Comparison of ENCODE assay signal across 19 cellular contexts in genomic region chr12:106865685-106866084, GRCh38.
A peak's percentile ranks its signal among the peaks of the same experiment; 100 is the strongest.
DNase-seq lines count a peak whose midpoint lies in the region; ATAC-seq, FAIRE-seq and TF ChIP-seq lines count a peak whose summit lies in the region.
"Had no signal": no experiment of that assay in that cellular context is flagged by ENCODE, and none has a peak within 500 bp of the region (broad histone marks: within the 10 kb centered on the region; RNA-seq: fewer than 3 reads in every experiment).

No MANE protein-coding gene starts in this region.

- H3K36me3 ChIP-seq in H7 (replicated peaks; ENCODE audit: control insufficient read depth, insufficient read depth, low read length), result no peaks in the 10 kb centered on the region
- peaks cover 0 to 4% of the 10 kb centered on the region in 2 experiments; a peak in 1 of 4 replicates for H3K36me3 ChIP-seq in GM12878 (ENCODE audit: control insufficient read depth in 2 of 2, insufficient read depth in 2 of 2, low read length in 1 of 2)
- H3K36me3 ChIP-seq in neural progenitor cell, result no peaks in the 10 kb centered on the region

- H3K27me3 ChIP-seq in H7 (ENCODE audit: control insufficient read depth, insufficient read depth, low read length) (no peaks in the 10 kb centered on the region), GM12878 (replicated peaks in 1 of 2; ENCODE audit: control insufficient read depth in 2 of 2, insufficient read depth in 2 of 2, low read length in 1 of 2) (no peaks in the 10 kb centered on the region), neural progenitor cell (no peaks in the 10 kb centered on the region)
- H3K27me3 ChIP-seq: Peyer's patch had no signal

- in situ Hi-C loops in GM12878 (cut with MboI), result no loop called here

- peak; percentile 64 for FAIRE-seq in GM12878 (lab: Jason Lieb, UNC)
- no peak for FAIRE-seq in H54 (lab: Jason Lieb, UNC)
- FAIRE-seq: D721Med had no signal

- H3K4me2 ChIP-seq in GM12878 (ENCODE audit: control insufficient read depth, insufficient read depth) (no peak overlapping the region), neural progenitor cell (peak overlapping the region; percentile 44)

- TF ChIP-seq POLR2A in GM12878 (IDR thresholded peaks at IDR 0.05; ENCODE audit: low read depth, low read length) (no peak), H54 (IDR thresholded peaks at IDR 0.05; ENCODE audit: low read depth, low read length) (no peak)

- H3K27ac ChIP-seq in GM12878 (ENCODE audit: control insufficient read depth, insufficient read depth), result no peak overlapping the region
- H3K27ac ChIP-seq in neural progenitor cell, result no peak overlapping the region
- H3K27ac ChIP-seq: GM23248, Peyer's patch had no signal

- no peaks in the 10 kb centered on the region for H3K9me3 Mint-ChIP-seq in neural progenitor cell
- H3K9me3 Mint-ChIP-seq in activated T-helper 2 cell treated with anti-CD3 and anti-CD28 coated beads, Interferon-gamma antibody, Interleukin-2, Interleukin-4, amounts not matched to agents 10 μg/mL and 5 μg/mL and 100 μg/mL, durations not matched to agents 14 hours and 24 hours and 36 hours, result no peaks in the 10 kb centered on the region
- H3K9me3 Mint-ChIP-seq: CD4-positive, alpha-beta T cell had no signal

- H2AFZ ChIP-seq in GM12878 (ENCODE audit: control insufficient read depth, low read depth, low read length) (no peak overlapping the region), neural progenitor cell (replicated peaks) (no peak overlapping the region)
- H2AFZ ChIP-seq: GM23248 had no signal

- peak; percentile 7 for DNase-seq in H7
- no peak for DNase-seq in GM12878 (ENCODE audit: low read depth, low spot score)
- peak; percentile 16 for DNase-seq in iPS DF 4.7 (ENCODE audit: extremely low read depth, low spot score)
- peak; percentile 34 for DNase-seq in neural progenitor cell (ENCODE audit: low spot score)
- DNase-seq in SHP77 (lab: John Stamatoyannopoulos, UW), result no peak
- no peak for DNase-seq in H54 (ENCODE audit: insufficient read length, low spot score)
- DNase-seq in GOT3 (lab: John Stamatoyannopoulos, UW), result no peak
- DNase-seq in activated T-helper 2 cell treated with anti-CD3 and anti-CD28 coated beads, Interferon-gamma antibody, Interleukin-2, Interleukin-4, amounts not matched to agents 10 μg/mL and 5 μg/mL and 100 μg/mL, durations not matched to agents 14 hours and 24 hours and 36 hours (ENCODE audit: low spot score), result no peak
- DNase-seq: CD4-positive, alpha-beta T cell; DMS79 treated with DMSO at 0.1 percent for 48 hours; GDM1; GM23248; NCI-H1417 treated with DMSO at 0.1 percent for 48 hours; NCI-H2029; NCI-H2171 treated with DMSO at 0.1 percent for 48 hours; NCI-H510A; Peyer's patch; Right ventricle myocardium superior had no signal

- CTCF ChIA-PET in GM12878 (lab: Yijun Ruan, JAX), result interaction anchor here (1.0 to 1.5 kb wide), 3 partner anchors 24 to 137 kb away, joined by 3 to 4 read pairs (median 3); no protein-coding TSS in a partner anchor

- no peak overlapping the region for H3K4me3 Mint-ChIP-seq in neural progenitor cell
- no peak overlapping the region for H3K4me3 Mint-ChIP-seq in activated T-helper 2 cell treated with anti-CD3 and anti-CD28 coated beads, Interferon-gamma antibody, Interleukin-2, Interleukin-4, amounts not matched to agents 10 μg/mL and 5 μg/mL and 100 μg/mL, durations not matched to agents 14 hours and 24 hours and 36 hours (ENCODE audit: low read depth)
- H3K4me3 Mint-ChIP-seq: CD4-positive, alpha-beta T cell had no signal

- TF ChIP-seq CTCF in GM12878 (IDR thresholded peaks at IDR 0.05 in 2 of 3, conservative IDR thresholded peaks at IDR 0.05 in 1 of 3; ENCODE audit: control insufficient read depth in 2 of 3, extremely low read depth in 1 of 3, insufficient read depth in 1 of 3, low read depth in 3 of 3, low read length in 3 of 3) (no peak), neural progenitor cell (IDR thresholded peaks at IDR 0.05) (no peak)

- H3K9me3 ChIP-seq in GM12878 (replicated peaks; ENCODE audit: control insufficient read depth, insufficient read depth, low read length) (no peaks in the 10 kb centered on the region), neural progenitor cell (ENCODE audit: low read depth) (no peaks in the 10 kb centered on the region)
- H3K9me3 ChIP-seq: Peyer's patch had no signal

- peak overlapping the region; percentile 1 for H3K27ac Mint-ChIP-seq in neural progenitor cell
- H3K27ac Mint-ChIP-seq in activated T-helper 2 cell treated with anti-CD3 and anti-CD28 coated beads, Interferon-gamma antibody, Interleukin-2, Interleukin-4, amounts not matched to agents 10 μg/mL and 5 μg/mL and 100 μg/mL, durations not matched to agents 14 hours and 24 hours and 36 hours, result no peak overlapping the region
- H3K27ac Mint-ChIP-seq: CD4-positive, alpha-beta T cell had no signal

- H3K36me3 Mint-ChIP-seq in neural progenitor cell, result peaks cover 24% of the 10 kb centered on the region
- peaks cover 19% of the 10 kb centered on the region for H3K36me3 Mint-ChIP-seq in activated T-helper 2 cell treated with anti-CD3 and anti-CD28 coated beads, Interferon-gamma antibody, Interleukin-2, Interleukin-4, amounts not matched to agents 10 μg/mL and 5 μg/mL and 100 μg/mL, durations not matched to agents 14 hours and 24 hours and 36 hours (ENCODE audit: low read depth)

- RAD21 ChIA-PET in GM12878 (lab: Charles Lee; ENCODE audit: unreplicated experiment), result no interaction called here

- H3K4me1 Mint-ChIP-seq in neural progenitor cell, result peaks cover 51% of the 10 kb centered on the region
- H3K4me1 Mint-ChIP-seq in activated T-helper 2 cell treated with anti-CD3 and anti-CD28 coated beads, Interferon-gamma antibody, Interleukin-2, Interleukin-4, amounts not matched to agents 10 μg/mL and 5 μg/mL and 100 μg/mL, durations not matched to agents 14 hours and 24 hours and 36 hours (ENCODE audit: low read depth), result no peaks in the 10 kb centered on the region

- no peak for TF ChIP-seq RAD21 in GM12878 (IDR thresholded peaks at IDR 0.05; ENCODE audit: insufficient read depth, low read depth, low read length)

- no peaks in the 10 kb centered on the region for H3K79me2 ChIP-seq in GM12878 (ENCODE audit: control insufficient read depth, insufficient read depth, low read length)
- peaks cover 18% of the 10 kb centered on the region for H3K79me2 ChIP-seq in neural progenitor cell (ENCODE audit: low read depth)

- SMC1A ChIA-PET in GM12878 (lab: Charles Lee; ENCODE audit: uncharacterized antibody, unreplicated experiment), result interaction anchor here (1.1 to 2.3 kb wide), 5 partner anchors 8 to 53 kb away, joined by 5 to 8 read pairs (median 5); no protein-coding TSS in a partner anchor

- no peak overlapping the region for H3K9ac ChIP-seq in GM12878 (ENCODE audit: control insufficient read depth, insufficient read depth, low read length)
- H3K9ac ChIP-seq in neural progenitor cell, result no peak overlapping the region
- H3K9ac ChIP-seq: GM23248 had no signal

- H3K4me3 ChIP-seq in H7 (ENCODE audit: insufficient read depth, low read depth, low read length) (no peak overlapping the region), GM12878 (no peak overlapping the region), neural progenitor cell (no peak overlapping the region)
- H3K4me3 ChIP-seq: GM23248, Peyer's patch had no signal

- H3K27me3 Mint-ChIP-seq in neural progenitor cell (ENCODE audit: insufficient read depth, low read depth), result no peaks in the 10 kb centered on the region
- H3K27me3 Mint-ChIP-seq in activated T-helper 2 cell treated with anti-CD3 and anti-CD28 coated beads, Interferon-gamma antibody, Interleukin-2, Interleukin-4, amounts not matched to agents 10 μg/mL and 5 μg/mL and 100 μg/mL, durations not matched to agents 14 hours and 24 hours and 36 hours (ENCODE audit: low read depth), result no peaks in the 10 kb centered on the region
- H3K27me3 Mint-ChIP-seq: CD4-positive, alpha-beta T cell had no signal

- no peak for TF ChIP-seq EP300 in GM12878 (IDR thresholded peaks at IDR 0.05; ENCODE audit: borderline replicate concordance in 1 of 2, control insufficient read depth in 1 of 2, low read depth in 2 of 2, low read length in 2 of 2)

- POLR2A ChIA-PET in GM12878 (lab: Charles Lee), result no interaction called here

- intact Hi-C loops in GM12878 (cut with micrococcal nuclease; ENCODE audit: unreplicated experiment), result no loop called here
- intact Hi-C loops in activated T-helper 2 cell treated with anti-CD3 and anti-CD28 coated beads, Interferon-gamma antibody, Interleukin-2, Interleukin-4, amounts not matched to agents 10 μg/mL and 5 μg/mL and 100 μg/mL, durations not matched to agents 14 hours and 24 hours and 36 hours (cut with micrococcal nuclease), result no loop called here

- 78% methylated on average over 3 of the region's 3 CpGs for WGBS in GM12878 (ENCODE audit: insufficient coverage, insufficient replicate concordance, low lambda C conversion rate, missing lambda C conversion rate)

- H4K20me1 ChIP-seq in GM12878 (ENCODE audit: control insufficient read depth, insufficient read depth) (no peaks in the 10 kb centered on the region), neural progenitor cell (ENCODE audit: low read depth) (peaks cover 26% of the 10 kb centered on the region)

- H3F3A ChIP-seq in neural progenitor cell (ENCODE audit: low read depth), result peaks cover 16% of the 10 kb centered on the region

- no peak for ATAC-seq in GM12878

- no peaks in the 10 kb centered on the region for H3K4me1 ChIP-seq in GM12878 (ENCODE audit: control insufficient read depth, insufficient read depth, low read length)
- H3K4me1 ChIP-seq in neural progenitor cell, result peaks cover 26% of the 10 kb centered on the region
- H3K4me1 ChIP-seq: Peyer's patch had no signal

- no TSS peak for BruUV-seq in GM12878 (replicated peaks; lab: Mats Ljungman, UMichigan)

TF ChIP-seq in GM12878, 131 proteins besides CTCF, POLR2A, EP300 and RAD21:
- TF ChIP-seq EGR1 (IDR thresholded peaks at IDR 0.05; ENCODE audit: borderline replicate concordance in 1 of 2, low read depth in 2 of 2, low read length in 2 of 2) (no peak), NR2F1 (conservative IDR thresholded peaks at IDR 0.05) (no peak)

Comparison
In these comparisons a context has a peak if more than half of its experiments do, and no peak if none do; other contexts are left out.
1. DNase-seq: peak in H7 (single experiment), iPS DF 4.7 (single experiment) and neural progenitor cell (single experiment); none in GM12878 (single experiment), SHP77 (0 of 2), H54 (single experiment), GOT3 (single experiment) and activated T-helper 2 cell treated with anti-CD3 and anti-CD28 coated beads, Interferon-gamma antibody, Interleukin-2, Interleukin-4, amounts not matched to agents 10 μg/mL and 5 μg/mL and 100 μg/mL, durations not matched to agents 14 hours and 24 hours and 36 hours (single experiment).